ENCODE assay signal across 15 cellular contexts in genomic region chr9:76592105-76593010, GRCh38.
DNase-seq lines count a peak whose midpoint lies in the region; ATAC-seq, FAIRE-seq and TF ChIP-seq lines count a peak whose summit lies in the region.
"Had no signal": no experiment of that assay in that cellular context is flagged by ENCODE, and none has a peak within 500 bp of the region (broad histone marks: within the 10 kb centered on the region; RNA-seq: fewer than 3 reads in every experiment).

No MANE protein-coding gene starts in this region.

- H3K9me3 ChIP-seq in HUES48 (ENCODE audit: control insufficient read depth, insufficient read depth, low read length), result no peaks in the 10 kb centered on the region
- no peaks in the 10 kb centered on the region for H3K9me3 ChIP-seq in hepatocyte (ENCODE audit: low read depth)
- H3K9me3 ChIP-seq: gastrocnemius medialis, HAP-1 had no signal

- H3K27ac Mint-ChIP-seq in WTC11, result peak overlapping the region; percentile 82
- H3K27ac Mint-ChIP-seq: activated CD4-positive, alpha-beta memory T cell treated with anti-CD3 and anti-CD28 coated beads for 36 hours; activated naive CD4-positive, alpha-beta T cell treated with anti-CD3 and anti-CD28 coated beads, Interleukin-2, amount 10 ng/mL, durations not matched to agents 7 days and 5 days had no signal

- H3K9me3 Mint-ChIP-seq in WTC11, result peaks cover 14% of the 10 kb centered on the region
- H3K9me3 Mint-ChIP-seq: activated CD4-positive, alpha-beta memory T cell treated with anti-CD3 and anti-CD28 coated beads for 36 hours; activated naive CD4-positive, alpha-beta T cell treated with anti-CD3 and anti-CD28 coated beads, Interleukin-2, amount 10 ng/mL, durations not matched to agents 7 days and 5 days had no signal

- DNase-seq in WTC11 (ENCODE audit: low spot score), result no peak
- no peak for DNase-seq in hepatocyte (ENCODE audit: low spot score)
- peak; percentile 57 for DNase-seq in stromal cell of bone marrow (ENCODE audit: low read depth)
- DNase-seq in HTR-8/SVneo (ENCODE audit: insufficient read length, low spot score), result no peak
- no peak for DNase-seq in GM19238 (ENCODE audit: insufficient read length, low spot score)
- DNase-seq in GM10248 (ENCODE audit: extremely low spot score), result no peak
- DNase-seq: activated CD4-positive, alpha-beta memory T cell treated with anti-CD3 and anti-CD28 coated beads for 36 hours; activated naive CD4-positive, alpha-beta T cell treated with anti-CD3 and anti-CD28 coated beads, Interleukin-2, amount 10 ng/mL, durations not matched to agents 7 days and 5 days; gastrocnemius medialis; left cardiac atrium; NCI-H2029 treated with DMSO at 0.1 percent for 48 hours; posterior cingulate gyrus had no signal

- H3K27me3 Mint-ChIP-seq in WTC11 (ENCODE audit: low read depth), result peaks cover 7% of the 10 kb centered on the region; the same call in 1 of the 2 replicates

- H3K4me3 ChIP-seq in HUES48 (ENCODE audit: low read depth, low read length) (peak overlapping the region; percentile 40), hepatocyte (no peak overlapping the region)
- H3K4me3 ChIP-seq: coronary artery, gastrocnemius medialis, HAP-1 had no signal

- no peaks in the 10 kb centered on the region for H3K79me2 ChIP-seq in hepatocyte

- CTCF ChIA-PET in WTC11 (lab: Charles Lee), result interaction anchor here (0.7 to 1.4 kb wide), 3 partner anchors 17 to 172 kb away, joined by 3 read pairs; partner anchors contain the start of gene GCNT1
- CTCF ChIA-PET in GM10248 (lab: Yijun Ruan, JAX), result interaction anchor here (1.2 to 3.1 kb wide), 8 partner anchors 9 to 144 kb away, joined by 3 to 12 read pairs (median 7); no protein-coding TSS in a partner anchor

- WGBS in hepatocyte (ENCODE audit: low lambda C conversion rate, missing lambda C conversion rate), result 53% methylated on average over 6 of the region's 6 CpGs

- no peaks in the 10 kb centered on the region for H3K9me2 ChIP-seq in hepatocyte (replicated peaks; ENCODE audit: insufficient read depth)

- H4K20me1 ChIP-seq in hepatocyte (ENCODE audit: insufficient read depth, poor library complexity, severe bottlenecking), result no peaks in the 10 kb centered on the region

- FAIRE-seq in HTR-8/SVneo (lab: Jason Lieb, UNC), result no peak

- TF ChIP-seq CTCF in WTC11 (IDR thresholded peaks at IDR 0.05) (no peak), hepatocyte (IDR thresholded peaks at IDR 0.05; ENCODE audit: poor library complexity) (no peak), GM10248 (IDR thresholded peaks at IDR 0.05; ENCODE audit: control extremely low read depth, extremely low read depth, low read depth, missing control alignments) (no peak)

- H3K27ac ChIP-seq in HUES48 (ENCODE audit: low read depth, low read length) (peak overlapping the region; percentile 95), hepatocyte (peak overlapping the region; percentile 64)
- H3K27ac ChIP-seq: gastrocnemius medialis had no signal

- H2AFZ ChIP-seq in hepatocyte, result peak overlapping the region; percentile 19

- peaks cover 47% of the 10 kb centered on the region for H3K4me1 ChIP-seq in HUES48 (ENCODE audit: control insufficient read depth, insufficient read depth, low read length)
- H3K4me1 ChIP-seq in hepatocyte (ENCODE audit: insufficient read depth), result peaks cover 25% of the 10 kb centered on the region
- H3K4me1 ChIP-seq: gastrocnemius medialis had no signal

- 0 out of 2 replicates have a peak overlapping the region, but pooled peaks have one; percentile 8 for H3K9ac ChIP-seq in HUES48 (ENCODE audit: low read depth, low read length)

- POLR2A ChIA-PET in WTC11 (lab: Charles Lee) (no interaction called here), GM10248 (lab: Yijun Ruan, JAX) (no interaction called here)

- ATAC-seq in WTC11, result peak; percentile 56
- ATAC-seq: gastrocnemius medialis had no signal

- no peaks in the 10 kb centered on the region for H3K27me3 ChIP-seq in HUES48 (ENCODE audit: control insufficient read depth, insufficient read depth, low read length)
- no peaks in the 10 kb centered on the region for H3K27me3 ChIP-seq in hepatocyte
- H3K27me3 ChIP-seq: gastrocnemius medialis had no signal

- H3K4me1 Mint-ChIP-seq in WTC11, result peaks cover 46% of the 10 kb centered on the region
- H3K4me1 Mint-ChIP-seq: activated naive CD4-positive, alpha-beta T cell treated with anti-CD3 and anti-CD28 coated beads, Interleukin-2, amount 10 ng/mL, durations not matched to agents 7 days and 5 days had no signal

- H3K36me3 ChIP-seq in HUES48 (ENCODE audit: control insufficient read depth, insufficient read depth, low read length) (no peaks in the 10 kb centered on the region), hepatocyte (replicated peaks; ENCODE audit: insufficient read depth, low read depth) (no peaks in the 10 kb centered on the region)
- H3K36me3 ChIP-seq: gastrocnemius medialis, HAP-1 had no signal

- H3K36me3 Mint-ChIP-seq in WTC11, result no peaks in the 10 kb centered on the region
- H3K36me3 Mint-ChIP-seq: activated CD4-positive, alpha-beta memory T cell treated with anti-CD3 and anti-CD28 coated beads for 36 hours; activated naive CD4-positive, alpha-beta T cell treated with anti-CD3 and anti-CD28 coated beads, Interleukin-2, amount 10 ng/mL, durations not matched to agents 7 days and 5 days had no signal

- peak overlapping the region; percentile 16 for H3K4me2 ChIP-seq in hepatocyte

- peak overlapping the region; percentile 39 for H3K4me3 Mint-ChIP-seq in WTC11
- H3K4me3 Mint-ChIP-seq: activated CD4-positive, alpha-beta memory T cell treated with anti-CD3 and anti-CD28 coated beads for 36 hours; activated naive CD4-positive, alpha-beta T cell treated with anti-CD3 and anti-CD28 coated beads, Interleukin-2, amount 10 ng/mL, durations not matched to agents 7 days and 5 days had no signal

TF ChIP-seq in WTC11, 78 proteins besides CTCF, POLR2A, EP300 and RAD21 (continues in another document):
- TF ChIP-seq HMGA2 (CRISPR knock-in tag; IDR thresholded peaks at IDR 0.05), result no peak
- no peak for TF ChIP-seq STAT6 (CRISPR knock-in tag; conservative IDR thresholded peaks at IDR 0.05; ENCODE audit: low read depth)
- no peak for TF ChIP-seq FOXJ3 (CRISPR knock-in tag; IDR thresholded peaks at IDR 0.05; ENCODE audit: borderline replicate concordance)
- TF ChIP-seq SP1 (CRISPR knock-in tag; conservative IDR thresholded peaks at IDR 0.05), result no peak
- no peak for TF ChIP-seq FOXP1 (CRISPR knock-in tag; IDR thresholded peaks at IDR 0.05; ENCODE audit: borderline replicate concordance)
- TF ChIP-seq JAZF1 (CRISPR knock-in tag; IDR thresholded peaks at IDR 0.05), result no peak
- TF ChIP-seq, protein P1, sequence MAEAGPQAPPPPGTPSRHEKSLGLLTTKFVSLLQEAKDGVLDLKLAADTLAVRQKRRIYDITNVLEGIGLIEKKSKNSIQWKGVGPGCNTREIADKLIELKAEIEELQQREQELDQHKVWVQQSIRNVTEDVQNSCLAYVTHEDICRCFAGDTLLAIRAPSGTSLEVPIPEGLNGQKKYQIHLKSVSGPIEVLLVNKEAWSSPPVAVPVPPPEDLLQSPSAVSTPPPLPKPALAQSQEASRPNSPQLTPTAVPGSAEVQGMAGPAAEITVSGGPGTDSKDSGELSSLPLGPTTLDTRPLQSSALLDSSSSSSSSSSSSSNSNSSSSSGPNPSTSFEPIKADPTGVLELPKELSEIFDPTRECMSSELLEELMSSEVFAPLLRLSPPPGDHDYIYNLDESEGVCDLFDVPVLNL (CRISPR knock-in tag; IDR thresholded peaks at IDR 0.05; ENCODE audit: borderline replicate concordance, low read depth), result no peak
- no peak for TF ChIP-seq SMAD3 (CRISPR knock-in tag; IDR thresholded peaks at IDR 0.05; ENCODE audit: borderline replicate concordance)
- no peak for TF ChIP-seq NR3C1 (CRISPR knock-in tag; conservative IDR thresholded peaks at IDR 0.05; ENCODE audit: low read depth)
- no peak for TF ChIP-seq RORB (CRISPR knock-in tag; IDR thresholded peaks at IDR 0.05)
